ENCODE assay signal across 24 cellular contexts in genomic region chr22:34293324-34293723, GRCh38.
"Had no signal": no experiment of that assay in that cellular context is flagged by ENCODE, and none has a peak within 500 bp of the region (broad histone marks: within the 10 kb centered on the region; RNA-seq: fewer than 3 reads in every experiment).

No MANE protein-coding gene starts in this region.

- ATAC-seq: effector memory CD8-positive, alpha-beta T cell; esophagus mucosa; foreskin keratinocyte; gastroesophageal sphincter had no signal

- H3K4me1 Mint-ChIP-seq: endodermal cell had no signal

- DNase-seq: colonic mucosa; cortex of kidney; dermis blood vessel endothelial cell; dorsolateral prefrontal cortex; effector CD4-positive, alpha-beta T cell; effector CD8-positive, alpha-beta T cell; effector memory CD4-positive, alpha-beta T cell; effector memory CD8-positive, alpha-beta T cell; endodermal cell; erythroblast; esophagus squamous epithelium; foreskin fibroblast; foreskin keratinocyte; foreskin melanocyte; glutamatergic neuron; head of caudate nucleus had no signal

- H3K36me3 ChIP-seq: colonic mucosa, esophagus muscularis mucosa, esophagus squamous epithelium, gastrocnemius medialis, gastroesophageal sphincter, heart right ventricle had no signal

- H3K4me3 Mint-ChIP-seq: dendritic cell treated with granulocyte-macrophage colony-stimulating factor and Interleukin-4, amounts not matched to agents 40 ng/mL and 50 ng/mL, for 4 days; effector memory CD8-positive, alpha-beta T cell; endodermal cell had no signal

- H3K27me3 Mint-ChIP-seq: dendritic cell treated with granulocyte-macrophage colony-stimulating factor and Interleukin-4, amounts not matched to agents 40 ng/mL and 50 ng/mL, for 4 days; effector memory CD8-positive, alpha-beta T cell had no signal

- H3K4me1 ChIP-seq: colonic mucosa, esophagus squamous epithelium, foreskin keratinocyte, gastroesophageal sphincter had no signal

- H3K27ac Mint-ChIP-seq: dendritic cell treated with granulocyte-macrophage colony-stimulating factor and Interleukin-4, amounts not matched to agents 40 ng/mL and 50 ng/mL, for 4 days; effector memory CD8-positive, alpha-beta T cell; endodermal cell had no signal

- H3K4me3 ChIP-seq: colonic mucosa, coronary artery, dorsolateral prefrontal cortex, esophagus muscularis mucosa, esophagus squamous epithelium, gastrocnemius medialis, gastroesophageal sphincter, heart right ventricle had no signal

- H3K27ac ChIP-seq: colonic mucosa, coronary artery, dorsolateral prefrontal cortex, epithelial cell of prostate, esophagus muscularis mucosa, esophagus squamous epithelium, foreskin keratinocyte, gastrocnemius medialis, gastroesophageal sphincter, heart right ventricle had no signal

- H3K9me3 ChIP-seq: colonic mucosa, esophagus muscularis mucosa, esophagus squamous epithelium, gastrocnemius medialis, gastroesophageal sphincter, heart right ventricle had no signal

- H3K27me3 ChIP-seq: colonic mucosa, esophagus squamous epithelium, foreskin keratinocyte, gastroesophageal sphincter, heart right ventricle had no signal
